In genomic region chr15:84764585-84764984, GRCh38 we compare ENCODE assay signal across 1 cellular context.
TF ChIP-seq lines count a peak whose summit lies in the region.

No MANE protein-coding gene starts in this region.

TF ChIP-seq in endothelial cell of umbilical vein, 7 proteins besides CTCF, POLR2A, EP300 and RAD21:
- TF ChIP-seq MAX (IDR thresholded peaks at IDR 0.05; ENCODE audit: insufficient read depth, insufficient read length) (no peak), JUN (IDR thresholded peaks at IDR 0.05; ENCODE audit: borderline replicate concordance, insufficient read depth, insufficient read length, low read depth) (no peak)
